In genomic region chr16:12097523-12098428, GRCh38 we compare ENCODE assay signal across 8 cellular contexts.
A peak's percentile ranks its signal among the peaks of the same experiment; 100 is the strongest.
DNase-seq lines count a peak whose midpoint lies in the region; ATAC-seq lines count a peak whose summit lies in the region.

No MANE protein-coding gene starts in this region.

- peaks cover 6% of the 10 kb centered on the region for H3K36me3 Mint-ChIP-seq in activated naive CD4-positive, alpha-beta T cell treated with anti-CD3 and anti-CD28 coated beads for 36 hours (ENCODE audit: low read depth)

- no peaks in the 10 kb centered on the region; the same call in 1 of the 2 replicates for H3K9me3 ChIP-seq in HAP-1

- H3K4me3 Mint-ChIP-seq in activated naive CD4-positive, alpha-beta T cell treated with anti-CD3 and anti-CD28 coated beads for 36 hours = no peak overlapping the region

- H3K27me3 ChIP-seq in HAP-1 (ENCODE audit: low read depth) = no peaks in the 10 kb centered on the region

- intact Hi-C loops in left ventricle myocardium superior (cut with micrococcal nuclease) = loop anchor here (10.0 kb wide), 1 partner anchor 167 kb away; no protein-coding TSS in a partner anchor
- intact Hi-C loops in posterior vena cava (cut with DNase I) = loop anchor here (10.0 kb wide), 2 partner anchors 717 to 1377 kb away; no protein-coding TSS in a partner anchor
- intact Hi-C loops in activated naive CD4-positive, alpha-beta T cell treated with anti-CD3 and anti-CD28 coated beads for 36 hours (cut with micrococcal nuclease) = loop anchor here (10.0 kb wide), 1 partner anchor 187 kb away; no protein-coding TSS in a partner anchor

- CTCF ChIA-PET in activated naive CD4-positive, alpha-beta T cell treated with anti-CD3 and anti-CD28 coated beads for 36 hours (lab: Charles Lee) = interaction anchor here (0.6 to 3.0 kb wide), 3 partner anchors 11 to 882 kb away, joined by 3 to 24 read pairs (median 3); no protein-coding TSS in a partner anchor

- in situ Hi-C loops in HAP-1 (cut with MboI; ENCODE audit: low sequenced_read_pairs) = no loop called here

- peak; percentile 65 for DNase-seq in EH (ENCODE audit: low read depth)
- peak; percentile 43 for DNase-seq in left ventricle myocardium superior
- DNase-seq in posterior vena cava (ENCODE audit: low spot score) = peak; percentile 76
- no peak for DNase-seq in HAP-1 (ENCODE audit: low spot score in 2 of 2)
- no peak for DNase-seq in activated naive CD4-positive, alpha-beta T cell treated with anti-CD3 and anti-CD28 coated beads for 36 hours
- no peak for DNase-seq in activated T-cell treated with anti-CD3 and anti-CD28 coated beads, Interleukin-2, amount 50 U/mL, for 48 hours

- H3K27ac Mint-ChIP-seq in activated naive CD4-positive, alpha-beta T cell treated with anti-CD3 and anti-CD28 coated beads for 36 hours = no peak overlapping the region

- peak overlapping the region; percentile 42 for H3K27ac ChIP-seq in angular gyrus (ENCODE audit: low read depth, low read length)

- peaks cover 5% of the 10 kb centered on the region for H3K4me1 Mint-ChIP-seq in activated naive CD4-positive, alpha-beta T cell treated with anti-CD3 and anti-CD28 coated beads for 36 hours (ENCODE audit: low read depth)

- H3K4me1 ChIP-seq in HAP-1 = no peaks in the 10 kb centered on the region

- peaks cover 2% of the 10 kb centered on the region for H3K9me3 Mint-ChIP-seq in activated naive CD4-positive, alpha-beta T cell treated with anti-CD3 and anti-CD28 coated beads for 36 hours

- no peaks in the 10 kb centered on the region for H3K36me3 ChIP-seq in HAP-1 (replicated peaks)

- H3K4me3 ChIP-seq in HAP-1 = no peak overlapping the region

- peak; percentile 71 for ATAC-seq in left ventricle myocardium superior
- ATAC-seq in GM18498 (IDR thresholded peaks at IDR 0.05; ENCODE audit: unreplicated experiment) = no peak

- no peaks in the 10 kb centered on the region for H3K27me3 Mint-ChIP-seq in activated naive CD4-positive, alpha-beta T cell treated with anti-CD3 and anti-CD28 coated beads for 36 hours (ENCODE audit: low read depth)

Comparison
In these comparisons a context has a peak if more than half of its experiments do, and no peak if none do; other contexts are left out.
1. DNase-seq: peak in EH (single experiment), left ventricle myocardium superior (single experiment) and posterior vena cava (single experiment); none in HAP-1 (0 of 2), activated naive CD4-positive, alpha-beta T cell treated with anti-CD3 and anti-CD28 coated beads for 36 hours (single experiment) and activated T-cell treated with anti-CD3 and anti-CD28 coated beads, Interleukin-2, amount 50 U/mL, for 48 hours (0 of 2).